Comparison of ENCODE assay signal across 9 cellular contexts in the genomic region with DNA sequence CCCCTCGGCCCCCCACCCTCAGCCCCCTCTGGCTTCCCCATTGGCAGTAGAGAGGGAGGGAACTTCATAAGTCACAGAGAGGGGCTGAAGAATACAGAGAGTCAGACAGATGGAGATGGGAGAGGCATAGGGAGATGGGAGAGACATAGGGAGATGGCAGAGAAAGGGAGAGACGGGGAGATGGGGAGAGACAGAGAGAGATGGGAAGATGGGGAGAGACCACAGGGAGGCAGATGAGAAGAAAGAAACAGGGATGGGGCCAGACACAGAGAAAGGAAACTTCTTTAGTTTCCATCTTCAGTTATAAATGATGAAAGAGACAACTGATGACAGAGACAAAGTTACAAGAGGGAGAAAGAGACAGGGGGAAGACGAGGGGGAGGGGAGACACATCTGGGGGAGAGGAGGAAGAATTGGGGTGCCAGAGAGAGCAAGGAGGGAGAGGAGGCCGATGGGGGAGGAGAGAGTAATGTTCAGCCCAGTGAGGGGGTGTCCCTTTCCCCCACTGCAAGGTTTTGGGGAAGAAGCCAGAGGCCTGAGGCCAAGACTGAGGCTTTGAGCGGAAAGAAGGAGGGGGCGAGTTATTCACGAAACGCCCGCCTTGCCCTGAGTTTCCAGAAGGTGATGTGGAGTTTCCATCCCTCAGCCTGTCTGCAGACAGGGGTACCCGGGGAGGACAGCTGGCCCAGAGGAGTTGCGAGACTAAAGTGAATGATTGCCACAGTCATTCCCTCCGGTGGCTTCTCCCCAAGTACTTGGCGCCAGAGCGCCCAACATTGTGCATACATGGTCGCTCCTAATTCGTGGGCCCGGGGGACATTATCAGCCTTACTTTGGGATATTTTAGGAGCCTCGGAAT. TPM values are rescaled to one million over a fixed set of nuclear protein-coding genes. Genes with fewer than 3 reads are reported as not detected.
DNase-seq lines count a peak whose midpoint lies in the region; ATAC-seq and TF ChIP-seq lines count a peak whose summit lies in the region.
"Had no signal": no experiment of that assay in that cellular context is flagged by ENCODE, and none has a peak within 500 bp of the region (broad histone marks: within the 10 kb centered on the region; RNA-seq: fewer than 3 reads in every experiment).

No MANE protein-coding gene starts in this region.

- ATAC-seq in GM19452 (IDR thresholded peaks at IDR 0.05; ENCODE audit: unreplicated experiment), result peak; percentile 19
- ATAC-seq in left lung, result no peak

- H3K4me3 ChIP-seq in left lung, result peak overlapping the region in 1 of 2 donors; percentile 91

- no peaks in the 10 kb centered on the region for H3K27me3 ChIP-seq in left lung
- H3K27me3 ChIP-seq: adrenal gland had no signal

- peak overlapping the region; percentile 33 to 85 for H3K27ac ChIP-seq in left lung

- H3K36me3 ChIP-seq in left lung, result peaks cover 0 to 32% of the 10 kb centered on the region in 2 donors

- H3K4me1 ChIP-seq in left lung, result peaks cover 11 to 57% of the 10 kb centered on the region in 2 donors

- intact Hi-C loops in left lung (cut with DNase I), result no loop called here

- no peak for TF ChIP-seq CTCF in left lung (IDR thresholded peaks at IDR 0.05)

- H3K9me3 ChIP-seq in left lung, result no peaks in the 10 kb centered on the region
- H3K9me3 ChIP-seq: adrenal gland had no signal

- DNase-seq in HuH-7.5 (ENCODE audit: low spot score) (peak; percentile 9), activated T-cell treated with anti-CD3 and anti-CD28 coated beads for 24 hours (ENCODE audit: low read depth) (peak; percentile 80), left lung (peak in 1 of 2 donors; percentile 36), NCI-H2029 (lab: John Stamatoyannopoulos, UW) (no peak), glomerular visceral epithelial cell (ENCODE audit: extremely low spot score) (no peak), NCI-H1105 treated with DMSO at 0.1 percent for 48 hours (lab: John Stamatoyannopoulos, UW) (no peak)
- DNase-seq in stimulated activated CD8-positive, alpha-beta memory T cell treated with anti-CD3 and anti-CD28 coated beads, Interleukin-4, amount 100 ng/mL, for 4 hours (ENCODE audit: low read depth in 2 of 2, low spot score in 1 of 2), result peak; percentile 59 to 78

RNA-seq across cellular contexts. Expression of a gene that starts 0.7 kb away (rescaled TPM):
- total RNA-seq in left lung, result 10 to 100 TPM; 23.4 to 49.8 TPM

RNA-seq across cellular contexts. Expression of a gene that starts 3.0 kb away (rescaled TPM):
- total RNA-seq in left lung, result under 1 TPM; 0.38 to 0.68 TPM

RNA-seq across cellular contexts. Expression of a gene that starts 6.0 kb away (rescaled TPM):
- 10 to 100 TPM in 1 of 2 donors, 1 to 10 TPM in 1; 8.4 to 24.4 TPM for total RNA-seq in left lung

RNA-seq across cellular contexts. Expression of a gene that starts 14.2 kb away (rescaled TPM):
- 100 to 1,000 TPM; 162 to 166 TPM for total RNA-seq in left lung

RNA-seq across cellular contexts. Expression of a gene that starts 19.4 kb away (rescaled TPM):
- 10 to 100 TPM; 30.9 to 38.8 TPM for total RNA-seq in left lung

Comparison
In these comparisons a context has a peak if more than half of its experiments do, and no peak if none do; other contexts are left out.
1. DNase-seq: peak in HuH-7.5 (single experiment), activated T-cell treated with anti-CD3 and anti-CD28 coated beads for 24 hours (single experiment) and stimulated activated CD8-positive, alpha-beta memory T cell treated with anti-CD3 and anti-CD28 coated beads, Interleukin-4, amount 100 ng/mL, for 4 hours (2 of 2); none in NCI-H2029 (single experiment), glomerular visceral epithelial cell (single experiment) and NCI-H1105 treated with DMSO at 0.1 percent for 48 hours (single experiment).